Comparison of ENCODE assay signal across 8 cellular contexts in genomic region chr9:86947146-86948081, GRCh38. TPM values are rescaled to one million over a fixed set of nuclear protein-coding genes. Genes with fewer than 3 reads are reported as not detected.
A peak's percentile ranks its signal among the peaks of the same experiment; 100 is the strongest.
DNase-seq lines count a peak whose midpoint lies in the region; ATAC-seq and TF ChIP-seq lines count a peak whose summit lies in the region.

TSS of gene GAS1 (minus strand) at chr9:86947506. CDS start at chr9:86946779, 727 bp downstream.

- H3K27ac ChIP-seq in KMS-11 (peak within 1 kb of the TSS; percentile 50), left ventricle myocardium inferior (replicated peaks) (peak within 1 kb of the TSS; percentile 97), transverse colon (peak within 1 kb of the TSS; percentile 83 to 96 (median 88))

- TF ChIP-seq CTCF in Calu3 (IDR thresholded peaks at IDR 0.05; ENCODE audit: unreplicated experiment) (no peak), KMS-11 (conservative IDR thresholded peaks at IDR 0.05; ENCODE audit: low read depth, low read length) (no peak), left ventricle myocardium inferior (IDR thresholded peaks at IDR 0.05; ENCODE audit: borderline replicate concordance) (no peak), transverse colon (IDR thresholded peaks at IDR 0.05) (no peak)

- H3K4me3 Mint-ChIP-seq in Calu3 (ENCODE audit: low read depth, unreplicated experiment) (peak within 1 kb of the TSS; percentile 69), T-cell (peak within 1 kb of the TSS; percentile 82 to 87 (median 83))

- H3K27me3 Mint-ChIP-seq in Calu3 (ENCODE audit: unreplicated experiment): peaks cover 53% of the 10 kb centered on the region
- H3K27me3 Mint-ChIP-seq in T-cell: peaks cover 27 to 28% of the 10 kb centered on the region in 2 donors

- intact Hi-C loops in Calu3 (cut with micrococcal nuclease; ENCODE audit: unreplicated experiment) (loop anchor here (2.0 to 10.0 kb wide), 3 partner anchors 313 to 461 kb away; no protein-coding TSS in a partner anchor), left ventricle myocardium inferior (cut with micrococcal nuclease) (no loop called here), posterior cingulate gyrus (cut with DNase I) (loop anchor here (1.0 to 5.0 kb wide), 5 partner anchors 201 to 780 kb away; partner anchors contain the start of gene CTSL), transverse colon (cut with DNase I; ENCODE audit: low total_unique reads) (loop anchor here (5.0 to 10.0 kb wide), 4 partner anchors 85 to 460 kb away; no protein-coding TSS in a partner anchor)

- peak within 1 kb of the TSS; percentile 49; the same call in 1 of the 2 replicates for H3K9ac ChIP-seq in KMS-11

- H3K4me1 Mint-ChIP-seq in Calu3 (ENCODE audit: low read depth, unreplicated experiment): no peaks in the 10 kb centered on the region
- H3K4me1 Mint-ChIP-seq in T-cell: peaks cover 16 to 26% (median 24%) of the 10 kb centered on the region in 3 donors

- H3K4me3 ChIP-seq in KMS-11 (IDR thresholded peaks at IDR 0.05; ENCODE audit: insufficient read depth, low read depth, low read length) (no peak within 1 kb of the TSS), left ventricle myocardium inferior (peak within 1 kb of the TSS; percentile 91), transverse colon (peak within 1 kb of the TSS; percentile 66 to 91 (median 80))

- no peaks in the 10 kb centered on the region for H3K79me2 ChIP-seq in KMS-11 (ENCODE audit: insufficient read depth, low read depth)

- H2AFZ ChIP-seq in KMS-11 (ENCODE audit: low read depth): peak within 1 kb of the TSS; percentile 89

- no peaks in the 10 kb centered on the region for H3K9me3 ChIP-seq in left ventricle myocardium inferior (replicated peaks)
- no peaks in the 10 kb centered on the region for H3K9me3 ChIP-seq in transverse colon

- ATAC-seq in GM21529 (IDR thresholded peaks at IDR 0.05; ENCODE audit: unreplicated experiment) (peak; percentile 60), T-cell (replicated peaks in 1 of 4) (peak; percentile 56 to 75 (median 61))

- H3K27me3 ChIP-seq in KMS-11 (ENCODE audit: insufficient read depth, low read depth): no peaks in the 10 kb centered on the region
- no peaks in the 10 kb centered on the region for H3K27me3 ChIP-seq in left ventricle myocardium inferior (ENCODE audit: low read depth)
- peaks cover 34% of the 10 kb centered on the region for H3K27me3 ChIP-seq in transverse colon

- POLR2A ChIA-PET in T-cell (lab: Charles Lee): interaction anchor here (0.6 kb wide), 3 partner anchors 161 to 1387 kb away, joined by 3 to 5 read pairs (median 3); no protein-coding TSS in a partner anchor

- WGBS in transverse colon (ENCODE audit: low coverage in 1 of 2), 2 donors: 0 to 1% methylated on average over 28 to 42 of the region's 89 CpGs

- no peak for TF ChIP-seq EP300 in transverse colon (IDR thresholded peaks at IDR 0.05; ENCODE audit: low read depth)

- no peaks in the 10 kb centered on the region for H3K36me3 ChIP-seq in KMS-11 (ENCODE audit: insufficient read depth)
- no peaks in the 10 kb centered on the region for H3K36me3 ChIP-seq in left ventricle myocardium inferior
- no peaks in the 10 kb centered on the region for H3K36me3 ChIP-seq in transverse colon

- H3K9me3 Mint-ChIP-seq in Calu3 (ENCODE audit: low read depth, unreplicated experiment) (peaks cover under 1% of the 10 kb centered on the region), T-cell (no peaks in the 10 kb centered on the region)

- DNase-seq in Calu3 (peak; percentile 47), T-cell (peak; percentile 15 to 64 (median 48)), amygdala (lab: John Stamatoyannopoulos, UW) (peak; percentile 24 to 95 (median 85)), left ventricle myocardium inferior (peak; percentile 90), posterior cingulate gyrus (peak; percentile 80 to 98 (median 88)), transverse colon (peak; percentile 78)

- H3K4me2 ChIP-seq in KMS-11: peak within 1 kb of the TSS; percentile 81

- in situ Hi-C loops in transverse colon (cut with MboI; ENCODE audit: low pct_ligation_motif_present in 1 of 4, low pct_unique_long_range_greater_than_20kb in 1 of 4, low sequenced_read_pairs in 3 of 4): no loop called here

- H3K27ac Mint-ChIP-seq in Calu3 (ENCODE audit: unreplicated experiment) (no peak within 1 kb of the TSS), T-cell (no peak within 1 kb of the TSS)

- CTCF ChIA-PET in Calu3 (lab: Charles Lee) (interaction anchor here (0.5 to 0.7 kb wide), 2 partner anchors 9 to 179 kb away, joined by 5 read pairs; no protein-coding TSS in a partner anchor), T-cell (lab: Charles Lee) (interaction anchor here in 1 of 2 donors (0.6 to 1.2 kb wide), 7 partner anchors 9 to 1140 kb away, joined by 3 to 8 read pairs (median 3); no protein-coding TSS in a partner anchor)

- BruUV-seq in Calu3 (replicated peaks; lab: Mats Ljungman, UMichigan): no TSS peak

- H3K36me3 Mint-ChIP-seq in Calu3 (ENCODE audit: insufficient read depth, unreplicated experiment) (peaks cover 15% of the 10 kb centered on the region), T-cell (no peaks in the 10 kb centered on the region)

- TF ChIP-seq POLR2A in transverse colon (IDR thresholded peaks at IDR 0.05): no peak

- no peaks in the 10 kb centered on the region for H4K20me1 ChIP-seq in KMS-11 (ENCODE audit: insufficient read depth)

- H3K4me1 ChIP-seq in KMS-11 (ENCODE audit: low read depth, poor library complexity, severe bottlenecking): peaks cover 10% of the 10 kb centered on the region
- peaks cover 37% of the 10 kb centered on the region for H3K4me1 ChIP-seq in left ventricle myocardium inferior
- peaks cover 0 to 31% (median 17%) of the 10 kb centered on the region in 4 donors for H3K4me1 ChIP-seq in transverse colon

RNA-seq across cellular contexts. Expression of gene GAS1, which starts in this region (rescaled TPM):
- total RNA-seq in Calu3 (2022) (0.21 and 0.22 TPM in 2 replicates), T-cell (under 1 TPM in 4 of 5 donors, not detected in 1; 0.32 to 0.82 (median 0.75) TPM), left ventricle myocardium inferior (11.0 TPM), transverse colon (10 to 100 TPM in 2 of 4 donors, 1 to 10 TPM in 2; 4.8 to 36.2 (median 11.3) TPM)

Comparison
In these comparisons a context has a peak if more than half of its experiments do, and no peak if none do; other contexts are left out.
1. Peak in DNase-seq in Calu3; RNA of the gene not detected or under 1 TPM.
2. Peak in DNase-seq and ATAC-seq in T-cell; RNA of the gene not detected or under 1 TPM.